ENCODE assay signal across 1 cellular context in the genomic region with DNA sequence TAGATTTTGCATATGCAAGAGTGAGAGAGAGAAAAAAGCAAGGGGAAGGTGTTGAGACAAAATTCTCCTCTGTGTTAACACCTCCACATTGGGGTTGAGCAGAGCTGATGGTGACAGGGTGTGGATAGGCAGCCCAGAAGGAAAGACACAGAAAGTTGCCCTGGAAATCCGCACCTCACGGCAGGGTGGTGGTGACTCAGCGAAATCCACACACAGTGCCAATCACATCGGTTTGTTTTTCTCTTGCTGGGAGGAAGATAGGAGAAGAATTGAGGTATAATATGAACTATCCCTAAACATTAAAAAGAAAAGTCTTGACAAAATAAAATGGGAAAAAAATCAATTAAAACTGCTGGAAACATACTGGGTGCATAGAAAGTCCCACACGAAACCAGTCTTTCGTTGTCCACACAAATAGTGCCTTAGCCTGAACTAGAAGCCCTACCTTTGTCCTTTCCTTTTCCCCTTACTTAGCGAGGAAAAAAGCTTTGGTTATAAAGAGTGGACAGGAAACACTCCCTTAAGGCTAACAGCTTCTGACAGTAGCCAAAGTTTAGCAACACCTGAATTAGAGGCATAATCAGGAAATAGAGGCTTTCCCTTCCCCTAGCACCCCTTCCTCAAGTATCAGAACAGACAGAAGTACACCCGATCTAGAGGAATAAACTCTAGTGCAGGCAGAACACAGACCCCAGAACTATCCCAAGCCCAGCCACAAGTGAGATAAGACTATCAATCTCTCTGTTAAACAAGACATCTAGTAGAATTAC.
TF ChIP-seq lines count a peak whose summit lies in the region.

No MANE protein-coding gene starts in this region.

TF ChIP-seq in GM23338, 12 proteins besides CTCF, POLR2A, EP300 and RAD21 (continued from another document):
- peak; percentile 51; the same call in 1 of the 2 replicates for TF ChIP-seq ZNF462 (CRISPR knock-in tag; IDR thresholded peaks at IDR 0.05)
